ENCODE assay signal across 10 cellular contexts in the genomic region with DNA sequence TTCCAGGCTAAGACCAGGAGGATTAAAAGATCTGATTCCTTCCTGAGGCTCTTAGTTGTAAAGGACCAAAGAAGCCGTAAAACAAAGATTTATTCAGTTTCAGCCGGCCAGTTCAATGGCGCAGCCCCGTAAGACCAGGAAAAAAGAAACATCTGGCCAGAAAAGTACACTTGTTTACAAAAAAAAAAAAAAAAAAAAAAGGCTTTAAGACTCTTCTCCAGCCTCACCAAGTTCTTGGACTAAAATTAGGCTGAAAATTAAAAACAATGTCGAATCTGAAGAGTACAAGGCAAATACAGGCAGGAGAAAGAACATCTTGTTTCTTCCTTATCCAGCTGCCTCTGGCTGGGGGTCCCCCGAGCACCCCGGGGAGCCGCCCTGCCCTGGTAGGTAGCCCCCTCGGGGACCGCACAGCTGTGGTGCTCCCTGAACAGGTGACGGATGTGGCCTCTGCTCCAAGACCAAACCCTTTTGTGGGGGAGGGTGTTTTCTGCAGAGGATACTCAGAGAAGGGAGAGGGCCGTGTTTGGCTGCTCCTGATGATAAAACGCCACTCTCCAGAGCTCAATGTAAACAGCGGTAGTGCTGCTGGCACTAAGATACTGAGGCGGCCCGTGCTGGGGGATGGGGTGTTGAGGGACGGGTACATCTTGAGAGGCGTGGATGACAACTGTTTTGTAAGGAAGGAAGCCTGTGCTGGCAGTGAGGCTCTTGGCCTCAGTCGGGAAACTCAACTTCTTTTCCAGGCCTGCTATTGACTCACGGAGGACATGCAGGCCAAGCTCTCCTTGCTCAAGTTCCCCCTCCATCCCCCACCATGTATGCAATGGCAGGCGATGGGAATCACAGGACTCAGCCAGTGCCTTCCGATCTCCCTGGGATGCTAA.
DNase-seq lines count a peak whose midpoint lies in the region; ATAC-seq and TF ChIP-seq lines count a peak whose summit lies in the region.
"Had no signal": no experiment of that assay in that cellular context is flagged by ENCODE, and none has a peak within 500 bp of the region (broad histone marks: within the 10 kb centered on the region; RNA-seq: fewer than 3 reads in every experiment).

No MANE protein-coding gene starts in this region.

- H3K9me3 ChIP-seq in upper lobe of right lung = no peaks in the 10 kb centered on the region

- H3K4me3 ChIP-seq in upper lobe of right lung = no peak overlapping the region

- H3K36me3 Mint-ChIP-seq in nephron progenitor cell (ENCODE audit: low read depth) = peaks cover 8% of the 10 kb centered on the region

- peak overlapping the region; percentile 42 for H3K4me3 Mint-ChIP-seq in nephron progenitor cell
- H3K4me3 Mint-ChIP-seq: H9 had no signal

- peak overlapping the region; percentile 95 for H3K27ac Mint-ChIP-seq in nephron progenitor cell

- no peak for TF ChIP-seq CTCF in nephron progenitor cell (IDR thresholded peaks at IDR 0.05)
- no peak for TF ChIP-seq CTCF in upper lobe of right lung (IDR thresholded peaks at IDR 0.05)

- H3K27me3 ChIP-seq in upper lobe of right lung = no peaks in the 10 kb centered on the region

- H3K27me3 Mint-ChIP-seq in nephron progenitor cell (ENCODE audit: low read depth, poor library complexity) = peaks cover 13% of the 10 kb centered on the region

- peak; percentile 0 for DNase-seq in NCI-H82 (lab: John Stamatoyannopoulos, UW)
- no peak for DNase-seq in NCI-H82 treated with DMSO at 0.1 percent for 48 hours (lab: John Stamatoyannopoulos, UW; ENCODE audit: unreplicated experiment)
- peak; percentile 87 for DNase-seq in germinal center (ENCODE audit: low spot score)
- DNase-seq in nephron progenitor cell = no peak
- DNase-seq in upper lobe of right lung = no peak
- DNase-seq in NCI-H2196 (lab: John Stamatoyannopoulos, UW; ENCODE audit: unreplicated experiment) = no peak
- no peak for DNase-seq in activated CD4-positive, alpha-beta T cell treated with anti-CD3 and anti-CD28 coated beads for 48 hours
- DNase-seq: cerebellar nuclear complex, H9 had no signal

- H3K36me3 ChIP-seq in upper lobe of right lung = no peaks in the 10 kb centered on the region

- H3K9me3 Mint-ChIP-seq in nephron progenitor cell = peaks cover 19% of the 10 kb centered on the region

- intact Hi-C loops in upper lobe of right lung (cut with DNase I) = no loop called here

- H3K27ac ChIP-seq in upper lobe of right lung = peak overlapping the region; percentile 75

- peak; percentile 55 for ATAC-seq in upper lobe of right lung
- ATAC-seq in GM21786 (IDR thresholded peaks at IDR 0.05; ENCODE audit: unreplicated experiment) = no peak

- peaks cover 70% of the 10 kb centered on the region for H3K4me1 Mint-ChIP-seq in nephron progenitor cell

- H3K4me1 ChIP-seq in upper lobe of right lung = peaks cover 20% of the 10 kb centered on the region

Comparison
In these comparisons a context has a peak if more than half of its experiments do, and no peak if none do; other contexts are left out.
1. DNase-seq: peak in NCI-H82 (single experiment) and germinal center (single experiment); none in NCI-H82 treated with DMSO at 0.1 percent for 48 hours (single experiment), nephron progenitor cell (single experiment), upper lobe of right lung (single experiment), NCI-H2196 (single experiment) and activated CD4-positive, alpha-beta T cell treated with anti-CD3 and anti-CD28 coated beads for 48 hours (single experiment).